Comparison of ENCODE assay signal across 20 cellular contexts in the genomic region with DNA sequence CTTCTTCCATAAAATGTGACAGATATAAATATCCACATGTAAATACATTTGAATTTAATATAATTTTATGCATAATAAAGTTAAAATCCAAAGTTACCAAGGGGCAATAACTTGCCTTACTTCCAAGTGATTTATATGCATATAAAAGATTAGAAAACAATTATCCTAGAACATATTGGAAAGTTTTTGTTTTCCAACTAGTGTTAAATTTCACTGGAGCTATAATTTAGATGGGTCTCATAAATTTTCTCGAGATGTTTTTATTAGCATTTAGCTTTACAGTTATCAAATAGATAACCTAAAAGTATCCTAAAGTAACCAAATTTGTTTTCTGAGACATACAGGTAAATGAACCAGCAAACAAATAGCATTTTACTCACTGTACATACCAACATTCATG.
"Had no signal": no experiment of that assay in that cellular context is flagged by ENCODE, and none has a peak within 500 bp of the region (broad histone marks: within the 10 kb centered on the region; RNA-seq: fewer than 3 reads in every experiment).

No MANE protein-coding gene starts in this region.

- H3K36me3 Mint-ChIP-seq: memory B cell; natural killer cell treated with Interleukin-12 subunit alpha and Interleukin-12 subunit beta and Interleukin-15 and Interleukin-18, amount 100 ng/mL, for 72 hours; stimulated activated naive B cell treated with anti-CD40 and anti-IgM and Interleukin-4, amounts not matched to agents 10 μg/mL and 1 μg/mL and 100 μg/mL, for 72 hours had no signal

- H3K9me3 ChIP-seq: pancreas, testis, tibial nerve, upper lobe of right lung, vagina had no signal

- H3K27me3 Mint-ChIP-seq: memory B cell; progenitor cell of endocrine pancreas; stimulated activated naive B cell treated with anti-CD40 and anti-IgM and Interleukin-4, amounts not matched to agents 10 μg/mL and 1 μg/mL and 100 μg/mL, for 72 hours; stimulated activated naive CD8-positive, alpha-beta T cell treated with anti-CD3 and anti-CD28 coated beads, Interleukin-15, amount 100 ng/mL, for 72 hours had no signal

- H3K4me2 ChIP-seq: hepatocyte, neural progenitor cell had no signal

- H3K4me1 Mint-ChIP-seq: memory B cell; stimulated activated naive B cell treated with anti-CD40 and anti-IgM and Interleukin-4, amounts not matched to agents 10 μg/mL and 1 μg/mL and 100 μg/mL, for 72 hours; stimulated activated naive CD8-positive, alpha-beta T cell treated with anti-CD3 and anti-CD28 coated beads, Interleukin-15, amount 100 ng/mL, for 72 hours had no signal

- H3K27ac Mint-ChIP-seq: memory B cell; natural killer cell treated with Interleukin-12 subunit alpha and Interleukin-12 subunit beta and Interleukin-15 and Interleukin-18, amount 100 ng/mL, for 72 hours; progenitor cell of endocrine pancreas; stimulated activated naive B cell treated with anti-CD40 and anti-IgM and Interleukin-4, amounts not matched to agents 10 μg/mL and 1 μg/mL and 100 μg/mL, for 72 hours; stimulated activated naive CD8-positive, alpha-beta T cell treated with anti-CD3 and anti-CD28 coated beads, Interleukin-15, amount 100 ng/mL, for 72 hours had no signal

- H3K4me3 Mint-ChIP-seq: memory B cell; natural killer cell treated with Interleukin-12 subunit alpha and Interleukin-12 subunit beta and Interleukin-15 and Interleukin-18, amount 100 ng/mL, for 72 hours; neural progenitor cell; stimulated activated naive B cell treated with anti-CD40 and anti-IgM and Interleukin-4, amounts not matched to agents 10 μg/mL and 1 μg/mL and 100 μg/mL, for 72 hours; stimulated activated naive CD8-positive, alpha-beta T cell treated with anti-CD3 and anti-CD28 coated beads, Interleukin-15, amount 100 ng/mL, for 72 hours had no signal

- DNase-seq: cortex of kidney; dorsolateral prefrontal cortex; effector CD8-positive, alpha-beta T cell; midbrain; occipital lobe; pancreas; right cardiac atrium; stimulated activated CD4-positive, alpha-beta T cell treated with anti-CD3 and anti-CD28 coated beads, Interleukin-4, amount 100 ng/mL, for 24 hours; stimulated activated naive B cell treated with anti-CD40 and anti-IgM and Interleukin-4, amounts not matched to agents 10 μg/mL and 1 μg/mL and 100 μg/mL, for 72 hours; stimulated activated naive CD8-positive, alpha-beta T cell treated with anti-CD3 and anti-CD28 coated beads, Interleukin-15, amount 100 ng/mL, for 72 hours; testis; upper lobe of right lung had no signal

- H3K4me1 ChIP-seq: neural progenitor cell, pancreas, testis, tibial nerve, upper lobe of right lung, vagina had no signal

- H3K9ac ChIP-seq: neural progenitor cell had no signal

- H3K27me3 ChIP-seq: dorsolateral prefrontal cortex, hepatocyte, neural progenitor cell, pancreas, testis, tibial nerve, upper lobe of right lung, vagina had no signal

- H3K36me3 ChIP-seq: neural progenitor cell, pancreas, tibial nerve, upper lobe of right lung, vagina had no signal

- ATAC-seq: natural killer cell treated with Interleukin-12 subunit alpha and Interleukin-12 subunit beta and Interleukin-15 and Interleukin-18, amount 100 ng/mL, for 72 hours; pancreas; right cardiac atrium; stimulated activated naive B cell treated with anti-CD40 and anti-IgM and Interleukin-4, amounts not matched to agents 10 μg/mL and 1 μg/mL and 100 μg/mL, for 72 hours; stimulated activated naive CD8-positive, alpha-beta T cell treated with anti-CD3 and anti-CD28 coated beads, Interleukin-15, amount 100 ng/mL, for 72 hours; upper lobe of right lung had no signal

- H3K4me3 ChIP-seq: dorsolateral prefrontal cortex, hepatocyte, neural progenitor cell, pancreas, testis, tibial nerve, upper lobe of right lung, vagina had no signal

- H3K27ac ChIP-seq: epithelial cell of prostate, hepatocyte, neural progenitor cell, pancreas, testis, tibial nerve, upper lobe of right lung, vagina had no signal

- H3K79me2 ChIP-seq: hepatocyte had no signal

- H3K9me3 Mint-ChIP-seq: memory B cell; natural killer cell treated with Interleukin-12 subunit alpha and Interleukin-12 subunit beta and Interleukin-15 and Interleukin-18, amount 100 ng/mL, for 72 hours; stimulated activated naive B cell treated with anti-CD40 and anti-IgM and Interleukin-4, amounts not matched to agents 10 μg/mL and 1 μg/mL and 100 μg/mL, for 72 hours; stimulated activated naive CD8-positive, alpha-beta T cell treated with anti-CD3 and anti-CD28 coated beads, Interleukin-15, amount 100 ng/mL, for 72 hours had no signal

- H2AFZ ChIP-seq: hepatocyte, neural progenitor cell had no signal
